Comparison of ENCODE assay signal across 10 cellular contexts in the genomic region with DNA sequence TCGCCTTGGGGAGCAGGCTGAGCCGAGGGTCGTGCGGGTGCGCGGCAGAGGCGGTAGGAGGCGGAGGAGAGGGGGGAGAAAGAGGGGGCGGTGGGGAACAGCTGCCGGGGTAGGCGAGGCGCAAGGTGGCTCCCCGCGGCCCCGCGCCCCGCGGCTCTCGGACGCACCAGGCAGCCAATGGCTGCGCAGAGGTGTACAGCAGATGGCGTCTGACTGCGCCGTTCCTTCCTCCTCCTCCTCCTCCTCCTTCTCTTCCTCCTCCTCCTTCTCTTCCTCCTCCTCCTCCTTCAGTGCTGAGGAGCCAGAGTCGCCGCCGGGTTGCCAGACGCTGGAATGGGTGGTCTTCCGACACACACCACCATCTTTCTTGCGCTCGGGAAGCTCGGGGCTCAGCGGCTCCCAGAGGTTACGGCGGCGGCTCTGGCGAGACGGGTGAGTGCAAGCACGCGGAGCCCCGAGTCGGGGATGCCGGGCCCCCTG. TPM values are rescaled to one million over a fixed set of nuclear protein-coding genes. Genes with fewer than 3 reads are reported as not detected.
DNase-seq lines count a peak whose midpoint lies in the region; ATAC-seq and TF ChIP-seq lines count a peak whose summit lies in the region.
"Had no signal": no experiment of that assay in that cellular context is flagged by ENCODE, and none has a peak within 500 bp of the region (broad histone marks: within the 10 kb centered on the region; RNA-seq: fewer than 3 reads in every experiment).

A gene with protein sequence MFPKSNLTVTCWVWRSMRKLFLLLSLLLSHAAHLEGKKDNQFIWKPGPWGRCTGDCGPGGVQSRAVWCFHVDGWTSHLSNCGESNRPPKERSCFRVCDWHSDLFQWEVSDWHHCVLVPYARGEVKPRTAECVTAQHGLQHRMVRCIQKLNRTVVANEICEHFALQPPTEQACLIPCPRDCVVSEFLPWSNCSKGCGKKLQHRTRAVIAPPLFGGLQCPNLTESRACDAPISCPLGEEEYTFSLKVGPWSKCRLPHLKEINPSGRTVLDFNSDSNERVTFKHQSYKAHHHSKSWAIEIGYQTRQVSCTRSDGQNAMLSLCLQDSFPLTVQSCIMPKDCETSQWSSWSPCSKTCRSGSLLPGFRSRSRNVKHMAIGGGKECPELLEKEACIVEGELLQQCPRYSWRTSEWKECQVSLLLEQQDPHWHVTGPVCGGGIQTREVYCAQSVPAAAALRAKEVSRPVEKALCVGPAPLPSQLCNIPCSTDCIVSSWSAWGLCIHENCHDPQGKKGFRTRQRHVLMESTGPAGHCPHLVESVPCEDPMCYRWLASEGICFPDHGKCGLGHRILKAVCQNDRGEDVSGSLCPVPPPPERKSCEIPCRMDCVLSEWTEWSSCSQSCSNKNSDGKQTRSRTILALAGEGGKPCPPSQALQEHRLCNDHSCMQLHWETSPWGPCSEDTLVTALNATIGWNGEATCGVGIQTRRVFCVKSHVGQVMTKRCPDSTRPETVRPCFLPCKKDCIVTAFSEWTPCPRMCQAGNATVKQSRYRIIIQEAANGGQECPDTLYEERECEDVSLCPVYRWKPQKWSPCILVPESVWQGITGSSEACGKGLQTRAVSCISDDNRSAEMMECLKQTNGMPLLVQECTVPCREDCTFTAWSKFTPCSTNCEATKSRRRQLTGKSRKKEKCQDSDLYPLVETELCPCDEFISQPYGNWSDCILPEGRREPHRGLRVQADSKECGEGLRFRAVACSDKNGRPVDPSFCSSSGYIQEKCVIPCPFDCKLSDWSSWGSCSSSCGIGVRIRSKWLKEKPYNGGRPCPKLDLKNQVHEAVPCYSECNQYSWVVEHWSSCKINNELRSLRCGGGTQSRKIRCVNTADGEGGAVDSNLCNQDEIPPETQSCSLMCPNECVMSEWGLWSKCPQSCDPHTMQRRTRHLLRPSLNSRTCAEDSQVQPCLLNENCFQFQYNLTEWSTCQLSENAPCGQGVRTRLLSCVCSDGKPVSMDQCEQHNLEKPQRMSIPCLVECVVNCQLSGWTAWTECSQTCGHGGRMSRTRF (N-terminal part only) (plus strand): TSS at position 290 of the 480 bp plus-strand sequence. CDS start 116,634 bp downstream, outside the sequence.

- H3K27me3 Mint-ChIP-seq in activated CD8-positive, alpha-beta T cell treated with anti-CD3 and anti-CD28 coated beads, Interleukin-2, amount 10 ng/mL, durations not matched to agents 7 days and 5 days (ENCODE audit: low read depth): peaks cover 53% of the 10 kb centered on the region

- peaks cover 10% of the 10 kb centered on the region for H3K4me1 Mint-ChIP-seq in activated CD8-positive, alpha-beta T cell treated with anti-CD3 and anti-CD28 coated beads, Interleukin-2, amount 10 ng/mL, durations not matched to agents 7 days and 5 days (ENCODE audit: low read depth)

- H3K9ac ChIP-seq in iPS-18a (ENCODE audit: low read length): peak within 1 kb of the TSS; percentile 32

- no peaks in the 10 kb centered on the region for H3K9me3 Mint-ChIP-seq in activated CD8-positive, alpha-beta T cell treated with anti-CD3 and anti-CD28 coated beads, Interleukin-2, amount 10 ng/mL, durations not matched to agents 7 days and 5 days (ENCODE audit: insufficient read depth)

- H3K4me1 ChIP-seq in iPS-18a (ENCODE audit: control insufficient read depth, low read depth, low read length): peaks cover 15% of the 10 kb centered on the region
- peaks cover 0 to 22% (median 14%) of the 10 kb centered on the region in 6 donors for H3K4me1 ChIP-seq in spleen

- POLR2A ChIA-PET in activated CD8-positive, alpha-beta T cell treated with anti-CD3 and anti-CD28 coated beads, Interleukin-2, amount 10 ng/mL, durations not matched to agents 7 days and 5 days (lab: Charles Lee): no interaction called here

- CTCF ChIA-PET in activated CD8-positive, alpha-beta T cell treated with anti-CD3 and anti-CD28 coated beads, Interleukin-2, amount 10 ng/mL, durations not matched to agents 7 days and 5 days (lab: Charles Lee): no interaction called here

- H3K27ac ChIP-seq in iPS-18a (ENCODE audit: low read length) (no peak within 1 kb of the TSS), spleen (no peak within 1 kb of the TSS)
- H3K27ac ChIP-seq: 22Rv1 had no signal

- WGBS in spleen, 5 donors: 1 to 4% (median 3%) methylated on average over 35 to 43 of the region's 43 CpGs

- peaks cover 60% of the 10 kb centered on the region for H3K27me3 ChIP-seq in iPS-18a (ENCODE audit: control insufficient read depth, insufficient read depth, low read length)
- H3K27me3 ChIP-seq in spleen (replicated peaks in 1 of 7): peaks cover 0 to 95% (median 30%) of the 10 kb centered on the region in 7 donors

- H3K36me3 Mint-ChIP-seq in activated CD8-positive, alpha-beta T cell treated with anti-CD3 and anti-CD28 coated beads, Interleukin-2, amount 10 ng/mL, durations not matched to agents 7 days and 5 days (ENCODE audit: low read depth): no peaks in the 10 kb centered on the region

- H3K4me3 Mint-ChIP-seq in activated CD8-positive, alpha-beta T cell treated with anti-CD3 and anti-CD28 coated beads, Interleukin-2, amount 10 ng/mL, durations not matched to agents 7 days and 5 days: peak within 1 kb of the TSS; percentile 34

- peak within 1 kb of the TSS; percentile 74 for H3K4me3 ChIP-seq in iPS-18a (ENCODE audit: low read length)
- peak within 1 kb of the TSS in 7 of 8 donors; percentile 17 to 60 (median 33) for H3K4me3 ChIP-seq in spleen

- no peaks in the 10 kb centered on the region for H3K9me3 ChIP-seq in iPS-18a (ENCODE audit: control insufficient read depth, low read depth, low read length)
- H3K9me3 ChIP-seq in spleen: no peaks in the 10 kb centered on the region

- H3K27ac Mint-ChIP-seq in activated CD8-positive, alpha-beta T cell treated with anti-CD3 and anti-CD28 coated beads, Interleukin-2, amount 10 ng/mL, durations not matched to agents 7 days and 5 days: no peak within 1 kb of the TSS

- TF ChIP-seq CTCF in spleen (IDR thresholded peaks at IDR 0.05 in 8 of 11, conservative IDR thresholded peaks at IDR 0.05 in 3 of 11): no peak

- no peak for ATAC-seq in activated CD8-positive, alpha-beta T cell treated with anti-CD3 and anti-CD28 coated beads, Interleukin-2, amount 10 ng/mL, durations not matched to agents 7 days and 5 days
- no peak for ATAC-seq in GM18502 (IDR thresholded peaks at IDR 0.05; ENCODE audit: poor library complexity, unreplicated experiment)
- ATAC-seq in GM19467 (IDR thresholded peaks at IDR 0.05; ENCODE audit: unreplicated experiment): no peak
- no peak for ATAC-seq in GM21360 (IDR thresholded peaks at IDR 0.05; ENCODE audit: unreplicated experiment)

- TF ChIP-seq POLR2A in spleen (IDR thresholded peaks at IDR 0.05): no peak

- DNase-seq in DMS53 (lab: John Stamatoyannopoulos, UW): peak; percentile 12
- DNase-seq in DMS53 treated with DMSO at 0.1 percent for 48 hours (lab: John Stamatoyannopoulos, UW; ENCODE audit: unreplicated experiment): no peak
- no peak for DNase-seq in activated CD8-positive, alpha-beta T cell treated with anti-CD3 and anti-CD28 coated beads, Interleukin-2, amount 10 ng/mL, durations not matched to agents 7 days and 5 days
- DNase-seq in spleen: no peak
- DNase-seq: activated naive CD4-positive, alpha-beta T cell had no signal

- H3K36me3 ChIP-seq in iPS-18a (ENCODE audit: control insufficient read depth, low read depth, low read length) (no peaks in the 10 kb centered on the region), spleen (no peaks in the 10 kb centered on the region)

- intact Hi-C loops in spleen (cut with DNase I; ENCODE audit: low total_unique reads): no loop called here

RNA-seq across cellular contexts. Expression of the gene that starts here (rescaled TPM):
- total RNA-seq in activated CD8-positive, alpha-beta T cell treated with anti-CD3 and anti-CD28 coated beads, Interleukin-2, amount 10 ng/mL, durations not matched to agents 7 days and 5 days: not detected
- total RNA-seq in spleen: under 1 TPM in 2 of 7 donors, not detected in 5; 0.09 to 0.17 TPM
- under 1 TPM in 1 of 3 donors, not detected in 2; 0.02 TPM for polyA plus RNA-seq in spleen
